In the genomic region with DNA sequence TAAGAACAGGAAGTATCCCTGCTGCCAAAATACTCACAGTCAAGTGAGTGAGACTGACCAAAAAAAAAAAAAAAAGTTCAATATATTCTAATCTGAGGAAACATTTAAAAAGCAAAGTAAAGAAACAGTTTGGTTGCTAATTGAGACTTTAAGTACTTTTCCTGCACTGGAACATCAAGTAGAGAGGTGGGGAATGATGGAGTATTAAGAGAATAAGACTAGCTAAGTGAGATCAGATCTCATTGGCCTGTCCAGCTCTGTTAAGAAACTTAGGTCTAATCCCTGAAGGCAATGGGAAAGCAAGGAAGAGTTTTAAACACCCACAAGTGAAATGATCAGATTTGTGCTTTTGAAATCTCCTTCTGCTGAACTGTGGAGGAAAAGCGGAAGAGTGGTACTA, we compare ENCODE assay signal across 24 cellular contexts.
"Had no signal": no experiment of that assay in that cellular context is flagged by ENCODE, and none has a peak within 500 bp of the region (broad histone marks: within the 10 kb centered on the region; RNA-seq: fewer than 3 reads in every experiment).

No MANE protein-coding gene starts in this region.

- H3K9me3 ChIP-seq: ovary, psoas muscle, sigmoid colon, testis, upper lobe of left lung, uterus had no signal

- H3K27ac ChIP-seq: coronary artery, ovary, psoas muscle, sigmoid colon, testis, tibial nerve, uterus had no signal

- ATAC-seq: effector memory CD8-positive, alpha-beta T cell; left colon; naive thymus-derived CD8-positive, alpha-beta T cell; psoas muscle; right cardiac atrium; stimulated activated effector memory CD8-positive, alpha-beta T cell treated with anti-CD3 and anti-CD28 coated beads, Interleukin-12 subunit alpha, Interleukin-12 subunit beta, amount 100 ng/mL, for 72 hours had no signal

- H3K27me3 ChIP-seq: ovary, sigmoid colon, testis, tibial nerve, upper lobe of left lung, uterus had no signal

- H3K4me3 ChIP-seq: coronary artery, ovary, psoas muscle, sigmoid colon, testis, tibial nerve, upper lobe of left lung, uterus had no signal

- H3K36me3 ChIP-seq: ovary, upper lobe of left lung, uterus had no signal

- DNase-seq: effector memory CD8-positive, alpha-beta T cell; hypothalamus; immature natural killer cell; islet precursor cell; kidney glomerular epithelial cell; left colon; naive thymus-derived CD8-positive, alpha-beta T cell; nephron progenitor cell; nucleus accumbens; ovary; posterior cingulate gyrus; psoas muscle; right cardiac atrium; sigmoid colon; stimulated activated CD4-positive, alpha-beta T cell treated with anti-CD3 and anti-CD28 coated beads, Interleukin-2, amount 100 ng/mL, for 24 hours; stimulated activated CD4-positive, alpha-beta T cell treated with anti-CD3 and anti-CD28 coated beads, Interleukin-4, amount 100 ng/mL, for 24 hours; stimulated activated naive CD4-positive, alpha-beta T cell treated with Interleukin-2 at 50 U/mL for 16 hours; substantia nigra; testis; upper lobe of left lung; uterus had no signal
